Comparison of ENCODE assay signal across 19 cellular contexts in the genomic region with DNA sequence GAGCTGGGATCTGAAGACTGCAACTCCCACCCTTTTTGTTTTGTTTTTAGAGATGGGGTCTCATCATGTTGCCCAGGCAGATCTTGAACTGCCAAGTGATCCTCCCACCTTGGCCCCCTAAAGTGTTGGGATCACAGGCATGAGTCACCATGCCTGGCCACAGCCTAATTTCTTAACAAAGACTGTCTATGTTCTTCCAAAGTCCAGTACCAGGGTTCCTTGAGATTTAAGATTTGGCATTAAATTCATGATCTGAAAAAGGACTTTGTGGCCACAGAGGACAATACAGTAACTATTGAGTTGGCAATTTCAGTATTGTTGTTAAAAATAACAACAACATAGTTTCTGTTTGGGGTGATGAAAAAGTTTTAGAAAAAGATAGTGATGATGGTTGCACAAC.
"Had no signal": no experiment of that assay in that cellular context is flagged by ENCODE, and none has a peak within 500 bp of the region (broad histone marks: within the 10 kb centered on the region; RNA-seq: fewer than 3 reads in every experiment).

No MANE protein-coding gene starts in this region.

- H3K27me3 ChIP-seq: brain microvascular endothelial cell, gastroesophageal sphincter, heart right ventricle had no signal

- H3K27me3 Mint-ChIP-seq: activated B cell treated with CpG ODN at 0.5 μM for 24 hours; activated CD4-positive, alpha-beta T cell treated with anti-CD3 and anti-CD28 coated beads, Interleukin-2, amount 10 ng/mL, durations not matched to agents 24 days and 14 days; activated naive CD8-positive, alpha-beta T cell; dendritic cell treated with granulocyte-macrophage colony-stimulating factor and Interleukin-4, amounts not matched to agents 40 ng/mL and 50 ng/mL, for 4 days had no signal

- FAIRE-seq: islet of Langerhans had no signal

- ATAC-seq: activated CD8-positive, alpha-beta T cell treated with anti-CD3 and anti-CD28 coated beads, Interleukin-2, amount 10 ng/mL, durations not matched to agents 7 days and 5 days; gastroesophageal sphincter; heart right ventricle; left colon; sciatic nerve; stimulated activated effector memory CD8-positive, alpha-beta T cell treated with anti-CD3 and anti-CD28 coated beads, Interleukin-12 subunit alpha, Interleukin-12 subunit beta, amount 100 ng/mL, for 72 hours had no signal

- H3K9me3 ChIP-seq: gastroesophageal sphincter, heart right ventricle had no signal

- H3K27ac ChIP-seq: brain microvascular endothelial cell, epithelial cell of prostate, gastroesophageal sphincter, heart right ventricle had no signal

- H3K4me3 ChIP-seq: gastroesophageal sphincter, heart right ventricle, lung had no signal

- H3K4me1 ChIP-seq: heart right ventricle had no signal

- H3K27ac Mint-ChIP-seq: activated B cell treated with CpG ODN at 0.5 μM for 24 hours; activated CD4-positive, alpha-beta T cell treated with anti-CD3 and anti-CD28 coated beads, Interleukin-2, amount 10 ng/mL, durations not matched to agents 24 days and 14 days; activated CD8-positive, alpha-beta T cell treated with anti-CD3 and anti-CD28 coated beads, Interleukin-2, amount 10 ng/mL, durations not matched to agents 7 days and 5 days; activated naive CD8-positive, alpha-beta T cell; dendritic cell treated with granulocyte-macrophage colony-stimulating factor and Interleukin-4, amounts not matched to agents 40 ng/mL and 50 ng/mL, for 4 days; stimulated activated effector memory CD8-positive, alpha-beta T cell treated with anti-CD3 and anti-CD28 coated beads, Interleukin-12 subunit alpha, Interleukin-12 subunit beta, amount 100 ng/mL, for 72 hours had no signal

- DNase-seq: activated B cell treated with CpG ODN at 0.5 μM for 24 hours; activated CD4-positive, alpha-beta T cell treated with anti-CD3 and anti-CD28 coated beads, Interleukin-2, amount 10 ng/mL, durations not matched to agents 24 days and 14 days; activated CD8-positive, alpha-beta memory T cell treated with anti-CD3 and anti-CD28 coated beads, Interleukin-2, amount 50 U/mL, for 4 hours; activated CD8-positive, alpha-beta T cell treated with anti-CD3 and anti-CD28 coated beads, Interleukin-2, amount 10 ng/mL, durations not matched to agents 7 days and 5 days; activated effector memory CD4-positive, alpha-beta T cell treated with anti-CD3 and anti-CD28 coated beads, Interleukin-2, amount 50 U/mL, for 16 hours; activated T-cell treated with anti-CD3 and anti-CD28 coated beads, Interleukin-2, amount 50 U/mL, for 48 hours; brain microvascular endothelial cell; heart right ventricle; left colon; T-helper 2 cell had no signal

- H3K36me3 ChIP-seq: brain microvascular endothelial cell, gastroesophageal sphincter, heart right ventricle had no signal

- H3K36me3 Mint-ChIP-seq: activated naive CD8-positive, alpha-beta T cell; stimulated activated effector memory CD8-positive, alpha-beta T cell treated with anti-CD3 and anti-CD28 coated beads, Interleukin-12 subunit alpha, Interleukin-12 subunit beta, amount 100 ng/mL, for 72 hours had no signal

- H3K4me3 Mint-ChIP-seq: activated B cell treated with CpG ODN at 0.5 μM for 24 hours; activated CD4-positive, alpha-beta T cell treated with anti-CD3 and anti-CD28 coated beads, Interleukin-2, amount 10 ng/mL, durations not matched to agents 24 days and 14 days; activated CD8-positive, alpha-beta T cell treated with anti-CD3 and anti-CD28 coated beads, Interleukin-2, amount 10 ng/mL, durations not matched to agents 7 days and 5 days; activated naive CD8-positive, alpha-beta T cell; dendritic cell treated with granulocyte-macrophage colony-stimulating factor and Interleukin-4, amounts not matched to agents 40 ng/mL and 50 ng/mL, for 4 days; neural crest cell; stimulated activated effector memory CD8-positive, alpha-beta T cell treated with anti-CD3 and anti-CD28 coated beads, Interleukin-12 subunit alpha, Interleukin-12 subunit beta, amount 100 ng/mL, for 72 hours had no signal

- H3K9me3 Mint-ChIP-seq: activated B cell treated with CpG ODN at 0.5 μM for 24 hours; activated CD4-positive, alpha-beta T cell treated with anti-CD3 and anti-CD28 coated beads, Interleukin-2, amount 10 ng/mL, durations not matched to agents 24 days and 14 days; dendritic cell treated with granulocyte-macrophage colony-stimulating factor and Interleukin-4, amounts not matched to agents 40 ng/mL and 50 ng/mL, for 4 days; neural crest cell; stimulated activated effector memory CD8-positive, alpha-beta T cell treated with anti-CD3 and anti-CD28 coated beads, Interleukin-12 subunit alpha, Interleukin-12 subunit beta, amount 100 ng/mL, for 72 hours had no signal

- H3K4me1 Mint-ChIP-seq: activated B cell treated with CpG ODN at 0.5 μM for 24 hours; activated CD4-positive, alpha-beta T cell treated with anti-CD3 and anti-CD28 coated beads, Interleukin-2, amount 10 ng/mL, durations not matched to agents 24 days and 14 days; stimulated activated effector memory CD8-positive, alpha-beta T cell treated with anti-CD3 and anti-CD28 coated beads, Interleukin-12 subunit alpha, Interleukin-12 subunit beta, amount 100 ng/mL, for 72 hours had no signal
